ENCODE assay signal across 1 cellular context in genomic region chr1:41919764-41920397, GRCh38.
TF ChIP-seq lines count a peak whose summit lies in the region.

No MANE protein-coding gene starts in this region.

TF ChIP-seq in GM12878, 131 proteins besides CTCF, POLR2A, EP300 and RAD21 (continued from another document):
- TF ChIP-seq E4F1 (IDR thresholded peaks at IDR 0.05; ENCODE audit: borderline replicate concordance, partially characterized antibody): peak; percentile 14
- TF ChIP-seq ASH2L (IDR thresholded peaks at IDR 0.05; ENCODE audit: borderline replicate concordance, low read depth): no peak
- peak; percentile 80 for TF ChIP-seq IKZF1 (conservative IDR thresholded peaks at IDR 0.05)
- no peak for TF ChIP-seq NR2C1 (IDR thresholded peaks at IDR 0.05)
- TF ChIP-seq SMAD1 (IDR thresholded peaks at IDR 0.05; ENCODE audit: low read depth, partially characterized antibody): peak; percentile 44
- peak; percentile 36 for TF ChIP-seq RUNX3 (IDR thresholded peaks at IDR 0.05; ENCODE audit: low read length)
- TF ChIP-seq IKZF2 (IDR thresholded peaks at IDR 0.05): peak; percentile 51 to 53; a peak in 2 of 4 replicates
- TF ChIP-seq WRNIP1 (IDR thresholded peaks at IDR 0.05; ENCODE audit: borderline replicate concordance, low read depth, low read length): no peak
- 0 out of 2 replicates have a peak, but pooled peaks have one; percentile 25 for TF ChIP-seq CREB1 (IDR thresholded peaks at IDR 0.05; ENCODE audit: low read depth)
- no peak for TF ChIP-seq SIN3A (IDR thresholded peaks at IDR 0.05; ENCODE audit: low read depth, low read length)
- no peak for TF ChIP-seq ATF2 (IDR thresholded peaks at IDR 0.05; ENCODE audit: low read length)
- no peak for TF ChIP-seq RCOR1 (conservative IDR thresholded peaks at IDR 0.05; ENCODE audit: low read depth, low read length)
- TF ChIP-seq RELB (IDR thresholded peaks at IDR 0.05; ENCODE audit: low read depth): peak; percentile 55; the same call in 1 of the 2 replicates
- peak; percentile 72; the same call in 1 of the 2 replicates for TF ChIP-seq RFX5 (IDR thresholded peaks at IDR 0.05; ENCODE audit: low read depth, low read length)
- peak; percentile 31; the same call in 1 of the 2 replicates for TF ChIP-seq MXI1 (IDR thresholded peaks at IDR 0.05; ENCODE audit: low read depth, low read length)
- TF ChIP-seq ATF7 (IDR thresholded peaks at IDR 0.05; ENCODE audit: low read depth): peak; percentile 67
- TF ChIP-seq CBFB (IDR thresholded peaks at IDR 0.05; ENCODE audit: low read depth): no peak
- TF ChIP-seq SP1 (IDR thresholded peaks at IDR 0.05; ENCODE audit: low read depth, low read length): peak; percentile 61
- TF ChIP-seq CBX3 (IDR thresholded peaks at IDR 0.05; ENCODE audit: borderline replicate concordance, low read depth): no peak
- no peak for TF ChIP-seq HDAC2 (IDR thresholded peaks at IDR 0.05)
- TF ChIP-seq TARDBP (IDR thresholded peaks at IDR 0.05; ENCODE audit: borderline replicate concordance): no peak
- TF ChIP-seq NRF1 (conservative IDR thresholded peaks at IDR 0.05; ENCODE audit: low read depth, low read length): no peak
- TF ChIP-seq TCF7 (IDR thresholded peaks at IDR 0.05; ENCODE audit: borderline replicate concordance): no peak
- TF ChIP-seq BACH1 (IDR thresholded peaks at IDR 0.05; ENCODE audit: borderline replicate concordance): 0 out of 2 replicates have a peak, but pooled peaks have one; percentile 16
- no peak for TF ChIP-seq GABPA (IDR thresholded peaks at IDR 0.05; ENCODE audit: low read depth)
- TF ChIP-seq KLF5 (IDR thresholded peaks at IDR 0.05; ENCODE audit: partially characterized antibody): peak; percentile 66
- TF ChIP-seq CUX1 (IDR thresholded peaks at IDR 0.05; ENCODE audit: insufficient replicate concordance, low read depth, low read length): no peak
- peak; percentile 17; the same call in 1 of the 2 replicates for TF ChIP-seq EED (IDR thresholded peaks at IDR 0.05; ENCODE audit: low read depth)
- TF ChIP-seq MYC (IDR thresholded peaks at IDR 0.05; ENCODE audit: insufficient read depth, insufficient read length, insufficient replicate concordance, low read length, severe bottlenecking): no peak
- TF ChIP-seq YY1 (IDR thresholded peaks at IDR 0.05; ENCODE audit: low read depth, low read length): peak; percentile 79; the same call in 1 of the 2 replicates
- TF ChIP-seq PBX3 (IDR thresholded peaks at IDR 0.05; ENCODE audit: insufficient replicate concordance, low read depth, low read length): peak; percentile 53
- TF ChIP-seq ZBTB11 (CRISPR knock-in tag; IDR thresholded peaks at IDR 0.05): no peak
- 0 out of 2 replicates have a peak, but pooled peaks have one; percentile 31 for TF ChIP-seq ELK1 (IDR thresholded peaks at IDR 0.05; ENCODE audit: low read depth, low read length)
- TF ChIP-seq DPF2 (IDR thresholded peaks at IDR 0.05): 0 out of 2 replicates have a peak, but pooled peaks have one; percentile 41
- TF ChIP-seq BMI1 (IDR thresholded peaks at IDR 0.05; ENCODE audit: borderline replicate concordance): no peak
